28 cellular contexts compared by ENCODE assay signal in the genomic region with DNA sequence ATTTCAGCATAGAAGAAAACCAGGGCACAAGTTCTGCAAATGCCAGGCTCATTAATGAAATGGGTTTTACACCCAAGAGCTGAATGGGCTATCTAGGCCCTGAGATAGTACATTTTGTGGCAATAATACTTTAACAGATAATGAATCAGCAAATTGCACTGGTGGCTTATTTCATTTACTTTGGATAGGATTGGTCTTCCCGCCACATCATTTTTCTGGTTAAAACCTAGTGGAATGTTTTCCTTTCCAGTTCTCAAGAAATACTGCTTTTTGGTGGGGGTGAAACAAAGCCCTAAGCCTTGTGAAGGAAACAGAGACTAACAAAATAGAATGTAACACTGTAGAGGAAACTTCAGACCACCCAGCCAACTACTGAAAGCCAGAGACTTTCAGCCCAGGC.
"Had no signal": no experiment of that assay in that cellular context is flagged by ENCODE, and none has a peak within 500 bp of the region (broad histone marks: within the 10 kb centered on the region; RNA-seq: fewer than 3 reads in every experiment).

No MANE protein-coding gene starts in this region.

- H3K4me1 Mint-ChIP-seq: activated CD4-positive, alpha-beta memory T cell treated with anti-CD3 and anti-CD28 coated beads, Interleukin-2, amount 10 ng/mL, durations not matched to agents 7 days and 5 days; central memory CD8-positive, alpha-beta T cell had no signal

- DNase-seq: activated CD4-positive, alpha-beta memory T cell treated with anti-CD3 and anti-CD28 coated beads, Interleukin-2, amount 10 ng/mL, durations not matched to agents 7 days and 5 days; activated CD4-positive, alpha-beta T cell treated with anti-CD3 and anti-CD28 coated beads for 36 hours; activated CD4-positive, alpha-beta T cell treated with anti-CD3 and anti-CD28 coated beads, Interleukin-2, amount 50 U/mL, for 1 hour; activated CD4-positive, CD25-positive, alpha-beta regulatory T cell; activated gamma-delta T cell; activated naive CD4-positive, alpha-beta T cell treated with anti-CD3 and anti-CD28 coated beads for 36 hours; activated T-cell treated with anti-CD3 and anti-CD28 coated beads for 4 hours; activated T-cell treated with anti-CD3 and anti-CD28 coated beads, Interleukin-2, amount 50 U/mL, for 48 hours; Kasumi-1; NCI-H1048; NCI-H1417; NCI-H1930; NCI-H2171; NCI-H2227 treated with DMSO at 0.1 percent for 48 hours; NCI-H446 treated with DMSO at 0.1 percent for 48 hours; NCI-H524 treated with DMSO at 0.1 percent for 48 hours; NCI-H82; SIG-M5; T-cell; T-helper 2 cell; T1000 had no signal

- H3K4me3 ChIP-seq: K562, SK-N-MC had no signal

- H3K4me3 Mint-ChIP-seq: activated CD4-positive, alpha-beta memory T cell treated with anti-CD3 and anti-CD28 coated beads, Interleukin-2, amount 10 ng/mL, durations not matched to agents 7 days and 5 days; activated CD4-positive, alpha-beta T cell treated with anti-CD3 and anti-CD28 coated beads for 36 hours; activated naive CD4-positive, alpha-beta T cell treated with anti-CD3 and anti-CD28 coated beads for 36 hours; activated naive CD8-positive, alpha-beta T cell; activated T-helper 17 cell treated with anti-CD3 and anti-CD28 coated beads, Interleukin-2, amount 50 U/mL, for 72 hours; brain; central memory CD8-positive, alpha-beta T cell; T-cell had no signal

- H3K27me3 Mint-ChIP-seq: activated CD4-positive, alpha-beta memory T cell treated with anti-CD3 and anti-CD28 coated beads, Interleukin-2, amount 10 ng/mL, durations not matched to agents 7 days and 5 days; activated CD4-positive, alpha-beta T cell treated with anti-CD3 and anti-CD28 coated beads for 36 hours; activated naive CD8-positive, alpha-beta T cell; activated T-helper 17 cell treated with anti-CD3 and anti-CD28 coated beads, Interleukin-2, amount 50 U/mL, for 72 hours; T-cell had no signal

- H3K9me3 Mint-ChIP-seq: activated CD4-positive, alpha-beta memory T cell treated with anti-CD3 and anti-CD28 coated beads, Interleukin-2, amount 10 ng/mL, durations not matched to agents 7 days and 5 days; brain; central memory CD8-positive, alpha-beta T cell had no signal

- H3K27ac ChIP-seq: SK-N-MC, VCaP had no signal

- H3K36me3 Mint-ChIP-seq: brain had no signal

- H3K27ac Mint-ChIP-seq: activated CD4-positive, alpha-beta memory T cell treated with anti-CD3 and anti-CD28 coated beads, Interleukin-2, amount 10 ng/mL, durations not matched to agents 7 days and 5 days; activated CD4-positive, alpha-beta T cell treated with anti-CD3 and anti-CD28 coated beads for 36 hours; activated naive CD4-positive, alpha-beta T cell treated with anti-CD3 and anti-CD28 coated beads for 36 hours; activated naive CD8-positive, alpha-beta T cell; activated T-helper 17 cell treated with anti-CD3 and anti-CD28 coated beads, Interleukin-2, amount 50 U/mL, for 72 hours; brain; T-cell had no signal
